In the genomic region with DNA sequence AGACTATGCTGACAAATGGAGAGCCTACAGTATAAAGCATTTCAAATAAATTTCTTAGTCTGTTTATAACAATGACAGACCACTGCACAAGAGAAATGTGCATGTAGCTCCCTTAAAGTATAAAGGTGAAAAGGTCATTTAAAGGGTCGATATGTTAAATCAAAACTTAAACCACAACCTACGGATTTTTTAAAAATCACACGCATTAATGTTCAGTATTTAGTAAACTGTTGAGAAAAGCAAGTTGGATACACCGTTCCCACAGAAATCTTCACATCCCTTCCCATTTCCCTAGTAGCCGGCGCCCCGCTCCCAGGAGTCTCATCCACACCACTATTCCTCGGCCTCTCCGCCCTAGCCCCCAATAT, we compare ENCODE assay signal across 8 cellular contexts. TPM values are rescaled to one million over a fixed set of nuclear protein-coding genes. Genes with fewer than 3 reads are reported as not detected.
A peak's percentile ranks its signal among the peaks of the same experiment; 100 is the strongest.
DNase-seq lines count a peak whose midpoint lies in the region; ATAC-seq and TF ChIP-seq lines count a peak whose summit lies in the region.

No MANE protein-coding gene starts in this region.

- 0 to 3% methylated on average over 5 of the region's 9 CpGs for WGBS in mesodermal cell (ENCODE audit: insufficient coverage in 2 of 2), 2 experiments
- 0 to 1% methylated on average over 9 of the region's 9 CpGs for WGBS in aorta, 2 donors

- peak overlapping the region; percentile 96 for H3K27ac ChIP-seq in mesodermal cell (ENCODE audit: low read depth, low read length, severe bottlenecking)
- H3K27ac ChIP-seq in aorta (ENCODE audit: low read depth in 1 of 2, low read length in 2 of 2): peak overlapping the region in 1 of 2 donors; percentile 83

- H3K9me3 Mint-ChIP-seq in chondrocyte (ENCODE audit: low read depth): no peaks in the 10 kb centered on the region

- peak; percentile 4 for ATAC-seq in Right ventricle myocardium inferior
- peak; percentile 12 for ATAC-seq in aorta (ENCODE audit: low FRiP score)
- no peak for ATAC-seq in GM21515 (IDR thresholded peaks at IDR 0.05; ENCODE audit: unreplicated experiment)

- DNase-seq in Right ventricle myocardium inferior (ENCODE audit: missing footprints) (no peak), cardiac septum (ENCODE audit: low spot score) (no peak), chondrocyte (ENCODE audit: low spot score) (no peak), aorta (no peak), NCI-H1417 treated with DMSO at 0.1 percent for 48 hours (lab: John Stamatoyannopoulos, UW) (no peak), T-helper 9 cell (no peak)

- peak overlapping the region; percentile 99 for H3K27ac Mint-ChIP-seq in chondrocyte (ENCODE audit: unreplicated experiment)

- peaks cover 19% of the 10 kb centered on the region for H3K36me3 ChIP-seq in mesodermal cell (ENCODE audit: control insufficient read depth, insufficient read depth, low read length)
- no peaks in the 10 kb centered on the region for H3K36me3 ChIP-seq in aorta (ENCODE audit: control insufficient read depth in 1 of 2, insufficient read depth in 2 of 2, low read length in 1 of 2)

- intact Hi-C loops in Right ventricle myocardium inferior (cut with DNase I): loop anchor here (1.0 to 5.0 kb wide), 5 partner anchors 49 to 221 kb away; a partner anchor contains a TSS
- intact Hi-C loops in cardiac septum (cut with DNase I): loop anchor here (1.0 to 5.0 kb wide), 4 partner anchors 49 to 236 kb away; a partner anchor contains a TSS
- intact Hi-C loops in aorta (cut with DNase I): loop anchor here (2.0 to 10.0 kb wide), 4 partner anchors 46 to 237 kb away; a partner anchor contains a TSS

- no peaks in the 10 kb centered on the region for H3K27me3 ChIP-seq in aorta (ENCODE audit: control insufficient read depth in 1 of 2, insufficient read depth in 2 of 2, low read length in 1 of 2)

- no peaks in the 10 kb centered on the region for H3K9me3 ChIP-seq in mesodermal cell (ENCODE audit: control insufficient read depth, low read length)
- H3K9me3 ChIP-seq in aorta (ENCODE audit: control insufficient read depth, low read length): no peaks in the 10 kb centered on the region

- H3K27me3 Mint-ChIP-seq in chondrocyte (ENCODE audit: low read depth): no peaks in the 10 kb centered on the region

- H3K4me1 ChIP-seq in mesodermal cell (ENCODE audit: control insufficient read depth, insufficient read depth, low read length, poor library complexity, severe bottlenecking): peaks cover 6% of the 10 kb centered on the region
- H3K4me1 ChIP-seq in aorta (ENCODE audit: control insufficient read depth in 1 of 2, insufficient read depth in 2 of 2, low read length in 2 of 2): peaks cover 0 to 3% of the 10 kb centered on the region in 2 donors

- TF ChIP-seq CTCF in chondrocyte (IDR thresholded peaks at IDR 0.05): no peak

- peaks cover 59% of the 10 kb centered on the region for H3K4me1 Mint-ChIP-seq in chondrocyte (ENCODE audit: low read depth)

- H3K4me3 Mint-ChIP-seq in chondrocyte (ENCODE audit: unreplicated experiment): peak overlapping the region; percentile 100

- peak overlapping the region; percentile 82 for H3K4me3 ChIP-seq in mesodermal cell (ENCODE audit: extremely low read depth, insufficient read depth, low read length, poor library complexity, severe bottlenecking)
- peak overlapping the region; percentile 29 to 38 for H3K4me3 ChIP-seq in aorta (ENCODE audit: low read length in 2 of 2)

- H3K36me3 Mint-ChIP-seq in chondrocyte (ENCODE audit: low read depth): peaks cover 1% of the 10 kb centered on the region

RNA-seq across cellular contexts. Expression of a gene that starts 0.6 kb away (rescaled TPM):
- total RNA-seq in Right ventricle myocardium inferior (121 TPM), cardiac septum (81.4 TPM), chondrocyte (49.1 to 70.1 TPM (median 49.6 TPM) in 3 replicates), aorta (10 to 100 TPM; 36.2 to 38.8 TPM)
- polyA plus RNA-seq in mesodermal cell (2013, experiment 1 of 2): 111 TPM
- polyA plus RNA-seq in mesodermal cell (2013, experiment 2 of 2): 139 TPM
- polyA plus RNA-seq in aorta: 100 to 1,000 TPM in 1 of 2 donors, 10 to 100 TPM in 1; 60.3 to 103 TPM

RNA-seq across cellular contexts. Expression of a gene that starts 2.1 kb away (rescaled TPM):
- total RNA-seq in Right ventricle myocardium inferior (3.5 TPM), cardiac septum (3.3 TPM), chondrocyte (3.2 to 5.8 TPM (median 4.0 TPM) in 3 replicates), aorta (1 to 10 TPM; 5.5 to 6.8 TPM)
- 5.6 TPM for polyA plus RNA-seq in mesodermal cell (2013, experiment 1 of 2)
- 6.7 TPM for polyA plus RNA-seq in mesodermal cell (2013, experiment 2 of 2)
- 1 to 10 TPM in 1 of 2 donors, under 1 TPM in 1; 0.25 to 3.5 TPM for polyA plus RNA-seq in aorta

RNA-seq across cellular contexts. Expression of a gene that starts 49.8 kb away (rescaled TPM):
- total RNA-seq in Right ventricle myocardium inferior: 10.5 TPM
- total RNA-seq in cardiac septum: 14.3 TPM
- total RNA-seq in chondrocyte: 34.2 to 40.4 TPM (median 37.1 TPM) in 3 replicates
- polyA plus RNA-seq in mesodermal cell (2013, experiment 1 of 2): 22.3 TPM
- polyA plus RNA-seq in mesodermal cell (2013, experiment 2 of 2): 28.8 TPM
- total RNA-seq in aorta: 10 to 100 TPM; 30.4 to 51.1 TPM
- polyA plus RNA-seq in aorta: 10 to 100 TPM; 10.1 to 28.0 TPM
